In genomic region chr1:243341074-243341473, GRCh38 we compare ENCODE assay signal across 28 cellular contexts.
DNase-seq lines count a peak whose midpoint lies in the region; ATAC-seq and TF ChIP-seq lines count a peak whose summit lies in the region.
"Had no signal": no experiment of that assay in that cellular context is flagged by ENCODE, and none has a peak within 500 bp of the region (broad histone marks: within the 10 kb centered on the region; RNA-seq: fewer than 3 reads in every experiment).

No MANE protein-coding gene starts in this region.

- H3K79me2 ChIP-seq in PC-3 (ENCODE audit: low read length), result no peaks in the 10 kb centered on the region

- H4K20me1 ChIP-seq in PC-3 (ENCODE audit: low read length), result no peaks in the 10 kb centered on the region
- H4K20me1 ChIP-seq: BLaER1 had no signal

- H3K9me3 ChIP-seq in PC-3 (ENCODE audit: low read length), result no peaks in the 10 kb centered on the region
- H3K9me3 ChIP-seq: BLaER1, HAP-1, SJCRH30 had no signal

- H3K4me2 ChIP-seq in PC-3 (ENCODE audit: low read length), result no peak overlapping the region
- H3K4me2 ChIP-seq: BLaER1, GM23338, PC-9 had no signal

- peak overlapping the region; percentile 7; the same call in 1 of the 2 replicates for H3K27ac ChIP-seq in PC-3 (ENCODE audit: low read length)
- H3K27ac ChIP-seq: BLaER1, HL-60, PC-9, SJCRH30 had no signal

- no peak overlapping the region for H2AFZ ChIP-seq in PC-3 (ENCODE audit: low read length)
- H2AFZ ChIP-seq: GM23338, PC-9 had no signal

- H3K9ac ChIP-seq in PC-3 (ENCODE audit: low read length), result no peak overlapping the region
- H3K9ac ChIP-seq: BLaER1 had no signal

- H3K4me1 ChIP-seq in PC-3 (ENCODE audit: insufficient read depth, low read length), result peaks cover 7% of the 10 kb centered on the region
- H3K4me1 ChIP-seq: BLaER1, SJCRH30 had no signal

- ATAC-seq in activated naive CD8-positive, alpha-beta T cell treated with anti-CD3 and anti-CD28 coated beads, Interleukin-2, amount 50 U/mL, for 24 hours, result no peak
- ATAC-seq in PC-3 (peak; percentile 70), GM18502 (IDR thresholded peaks at IDR 0.05; ENCODE audit: poor library complexity, unreplicated experiment) (no peak)
- ATAC-seq: GM23338, Right ventricle myocardium inferior had no signal

- no peaks in the 10 kb centered on the region for H3K27me3 ChIP-seq in PC-3 (ENCODE audit: low read length)
- H3K27me3 ChIP-seq: BLaER1, SJCRH30 had no signal

- H3K27me3 Mint-ChIP-seq in activated naive CD8-positive, alpha-beta T cell, result no peaks in the 10 kb centered on the region
- H3K27me3 Mint-ChIP-seq in activated naive CD8-positive, alpha-beta T cell treated with anti-CD3 and anti-CD28 coated beads, Interleukin-2, amount 50 U/mL, for 24 hours, result no peaks in the 10 kb centered on the region
- no peaks in the 10 kb centered on the region for H3K27me3 Mint-ChIP-seq in mesothelial cell of epicardium (ENCODE audit: low read depth)
- H3K27me3 Mint-ChIP-seq in activated T-cell treated with anti-CD3 and anti-CD28 coated beads, Interleukin-2, amount 50 U/mL, for 24 hours, result no peaks in the 10 kb centered on the region
- H3K27me3 Mint-ChIP-seq: CD4-positive, CD25-positive, alpha-beta regulatory T cell had no signal

- H3K27ac Mint-ChIP-seq in activated naive CD8-positive, alpha-beta T cell, result peak overlapping the region; percentile 47
- no peak overlapping the region for H3K27ac Mint-ChIP-seq in activated naive CD8-positive, alpha-beta T cell treated with anti-CD3 and anti-CD28 coated beads, Interleukin-2, amount 50 U/mL, for 24 hours
- peak overlapping the region; percentile 3 for H3K27ac Mint-ChIP-seq in mesothelial cell of epicardium
- no peak overlapping the region for H3K27ac Mint-ChIP-seq in activated T-cell treated with anti-CD3 and anti-CD28 coated beads, Interleukin-2, amount 50 U/mL, for 24 hours
- H3K27ac Mint-ChIP-seq: GM23338 had no signal

- H3F3A ChIP-seq in PC-3 (ENCODE audit: low read length, unreplicated experiment), result no peaks in the 10 kb centered on the region

- no peak overlapping the region for H3K4me3 ChIP-seq in PC-3 (ENCODE audit: low read length)
- no peak overlapping the region for H3K4me3 ChIP-seq in fibroblast of the aortic adventitia (ENCODE audit: low read depth, low read length)
- H3K4me3 ChIP-seq: BLaER1, GM23338, HAP-1, PC-9, SJCRH30 had no signal

- intact Hi-C loops in PC-3 (cut with micrococcal nuclease), result loop anchor here (5.0 to 10.0 kb wide), 3 partner anchors 366 to 684 kb away; no protein-coding TSS in a partner anchor

- peaks cover 7% of the 10 kb centered on the region for H3K4me1 Mint-ChIP-seq in activated naive CD8-positive, alpha-beta T cell (ENCODE audit: low read depth)
- peaks cover 10% of the 10 kb centered on the region for H3K4me1 Mint-ChIP-seq in activated naive CD8-positive, alpha-beta T cell treated with anti-CD3 and anti-CD28 coated beads, Interleukin-2, amount 50 U/mL, for 24 hours
- H3K4me1 Mint-ChIP-seq in mesothelial cell of epicardium, result peaks cover 2% of the 10 kb centered on the region
- H3K4me1 Mint-ChIP-seq in activated T-cell treated with anti-CD3 and anti-CD28 coated beads, Interleukin-2, amount 50 U/mL, for 24 hours (ENCODE audit: low read depth), result peaks cover 15% of the 10 kb centered on the region

- POLR2A ChIA-PET in PC-3 (lab: Charles Lee; ENCODE audit: unreplicated experiment), result no interaction called here

- TF ChIP-seq CTCF in PC-3 (conservative IDR thresholded peaks at IDR 0.05; ENCODE audit: low read depth, low read length), result no peak
- no peak for TF ChIP-seq CTCF in fibroblast of the aortic adventitia (IDR thresholded peaks at IDR 0.05; ENCODE audit: insufficient read depth, low read length)
- no peak for TF ChIP-seq CTCF in mesothelial cell of epicardium (IDR thresholded peaks at IDR 0.05; ENCODE audit: unreplicated experiment)

- H3K4me3 Mint-ChIP-seq in activated naive CD8-positive, alpha-beta T cell, result no peak overlapping the region
- H3K4me3 Mint-ChIP-seq in activated naive CD8-positive, alpha-beta T cell treated with anti-CD3 and anti-CD28 coated beads, Interleukin-2, amount 50 U/mL, for 24 hours, result no peak overlapping the region
- no peak overlapping the region for H3K4me3 Mint-ChIP-seq in mesothelial cell of epicardium
- no peak overlapping the region for H3K4me3 Mint-ChIP-seq in activated T-cell treated with anti-CD3 and anti-CD28 coated beads, Interleukin-2, amount 50 U/mL, for 24 hours
- H3K4me3 Mint-ChIP-seq: CD4-positive, CD25-positive, alpha-beta regulatory T cell; GM23338 had no signal

- H3K36me3 Mint-ChIP-seq in activated naive CD8-positive, alpha-beta T cell, result peaks cover 3% of the 10 kb centered on the region
- H3K36me3 Mint-ChIP-seq in activated naive CD8-positive, alpha-beta T cell treated with anti-CD3 and anti-CD28 coated beads, Interleukin-2, amount 50 U/mL, for 24 hours (ENCODE audit: low read depth), result peaks cover 17% of the 10 kb centered on the region
- peaks cover 19% of the 10 kb centered on the region for H3K36me3 Mint-ChIP-seq in mesothelial cell of epicardium
- H3K36me3 Mint-ChIP-seq in activated T-cell treated with anti-CD3 and anti-CD28 coated beads, Interleukin-2, amount 50 U/mL, for 24 hours (ENCODE audit: low read depth), result peaks cover 32% of the 10 kb centered on the region

- DNase-seq in activated naive CD8-positive, alpha-beta T cell treated with anti-CD3 and anti-CD28 coated beads, Interleukin-2, amount 50 U/mL, for 24 hours, result no peak
- DNase-seq in PC-3 (peak; percentile 58), fibroblast of the aortic adventitia (ENCODE audit: low read depth) (peak; percentile 21), mesothelial cell of epicardium (ENCODE audit: low spot score in 2 of 2, unreplicated experiment in 2 of 2) (no peak)
- DNase-seq in activated CD4-positive, alpha-beta T cell treated with anti-CD3 and anti-CD28 coated beads for 48 hours, result no peak
- DNase-seq in activated T-cell treated with anti-CD3 and anti-CD28 coated beads, Interleukin-2, amount 50 U/mL, for 24 hours, result no peak
- DNase-seq: 8988T; CD4-positive, CD25-positive, alpha-beta regulatory T cell; DMS153; DND-41; Kasumi-1; MV-4-11; NCI-H1105; NCI-H1436 treated with DMSO at 0.1 percent for 48 hours; NCI-H2029; NCI-H446; NCI-H524 treated with DMSO at 0.1 percent for 48 hours; NCI-H82; NK-92 treated with Interleukin-12 subunit alpha and Interleukin-12 subunit beta, amount 100 ng/mL, for 24 hours; PC-9; SJCRH30 had no signal

- no peaks in the 10 kb centered on the region for H3K9me3 Mint-ChIP-seq in activated naive CD8-positive, alpha-beta T cell (ENCODE audit: low read depth)
- no peaks in the 10 kb centered on the region for H3K9me3 Mint-ChIP-seq in activated naive CD8-positive, alpha-beta T cell treated with anti-CD3 and anti-CD28 coated beads, Interleukin-2, amount 50 U/mL, for 24 hours
- no peaks in the 10 kb centered on the region for H3K9me3 Mint-ChIP-seq in mesothelial cell of epicardium
- H3K9me3 Mint-ChIP-seq in activated T-cell treated with anti-CD3 and anti-CD28 coated beads, Interleukin-2, amount 50 U/mL, for 24 hours, result no peaks in the 10 kb centered on the region
- H3K9me3 Mint-ChIP-seq: CD4-positive, CD25-positive, alpha-beta regulatory T cell; GM23338 had no signal

- CTCF ChIA-PET in PC-3 (lab: Charles Lee), result no interaction called here

- BruUV-seq in PC-3 (replicated peaks; lab: Mats Ljungman, UMichigan), result no TSS peak

- no peaks in the 10 kb centered on the region for H3K9me2 ChIP-seq in PC-3 (replicated peaks; ENCODE audit: low read length)

- peaks cover 5% of the 10 kb centered on the region; the same call in 1 of the 2 replicates for H3K36me3 ChIP-seq in PC-3 (ENCODE audit: low read depth, low read length)
- H3K36me3 ChIP-seq: HAP-1, SJCRH30 had no signal

Comparison
In these comparisons a context has a peak if more than half of its experiments do, and no peak if none do; other contexts are left out.
1. H3K27ac Mint-ChIP-seq: peak in activated naive CD8-positive, alpha-beta T cell (single experiment) and mesothelial cell of epicardium (single experiment); none in activated naive CD8-positive, alpha-beta T cell treated with anti-CD3 and anti-CD28 coated beads, Interleukin-2, amount 50 U/mL, for 24 hours (single experiment) and activated T-cell treated with anti-CD3 and anti-CD28 coated beads, Interleukin-2, amount 50 U/mL, for 24 hours (single experiment).
2. DNase-seq: peak in PC-3 (single experiment) and fibroblast of the aortic adventitia (single experiment); none in activated naive CD8-positive, alpha-beta T cell treated with anti-CD3 and anti-CD28 coated beads, Interleukin-2, amount 50 U/mL, for 24 hours (single experiment), mesothelial cell of epicardium (0 of 2), activated CD4-positive, alpha-beta T cell treated with anti-CD3 and anti-CD28 coated beads for 48 hours (single experiment) and activated T-cell treated with anti-CD3 and anti-CD28 coated beads, Interleukin-2, amount 50 U/mL, for 24 hours (single experiment).